In the genomic region with DNA sequence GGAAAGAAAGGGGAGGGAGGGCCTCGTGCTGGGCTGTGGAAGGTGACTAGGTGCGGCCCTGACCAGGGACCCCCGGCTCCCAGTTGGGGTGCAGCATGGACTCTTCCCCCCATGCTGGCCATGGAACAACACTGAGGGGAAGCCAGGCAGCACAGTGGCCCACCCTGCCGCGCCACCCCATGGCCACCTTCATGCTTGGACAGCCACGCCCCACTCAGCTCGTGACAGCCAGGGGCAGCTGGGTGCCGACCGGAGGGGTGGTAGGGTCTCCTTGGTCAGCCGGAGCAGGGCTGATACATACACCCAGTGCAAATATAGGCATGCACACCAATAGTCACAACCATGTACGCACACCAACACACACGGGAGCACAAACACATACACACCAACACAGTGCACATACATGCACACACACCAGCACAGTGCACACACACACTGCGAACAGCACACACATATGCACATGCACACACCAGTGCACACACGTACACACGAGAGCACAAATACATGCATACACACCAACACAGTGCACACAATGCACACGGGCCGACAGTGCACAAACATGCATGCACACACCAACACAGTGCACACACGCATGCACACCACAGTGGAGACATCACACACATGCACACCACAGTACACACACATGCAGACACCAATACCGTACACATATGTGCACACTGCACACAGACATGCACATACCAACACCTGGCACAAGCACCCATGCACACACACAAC, we compare ENCODE assay signal across 2 cellular contexts.
TF ChIP-seq lines count a peak whose summit lies in the region.

No MANE protein-coding gene starts in this region.

TF ChIP-seq in HEK293, 187 proteins besides CTCF, POLR2A, EP300 and RAD21 (continued from another document):
- no peak for TF ChIP-seq ZNF433 (tag by site-specific recombination; IDR thresholded peaks at IDR 0.05; ENCODE audit: low read depth)
- TF ChIP-seq, protein P1, sequence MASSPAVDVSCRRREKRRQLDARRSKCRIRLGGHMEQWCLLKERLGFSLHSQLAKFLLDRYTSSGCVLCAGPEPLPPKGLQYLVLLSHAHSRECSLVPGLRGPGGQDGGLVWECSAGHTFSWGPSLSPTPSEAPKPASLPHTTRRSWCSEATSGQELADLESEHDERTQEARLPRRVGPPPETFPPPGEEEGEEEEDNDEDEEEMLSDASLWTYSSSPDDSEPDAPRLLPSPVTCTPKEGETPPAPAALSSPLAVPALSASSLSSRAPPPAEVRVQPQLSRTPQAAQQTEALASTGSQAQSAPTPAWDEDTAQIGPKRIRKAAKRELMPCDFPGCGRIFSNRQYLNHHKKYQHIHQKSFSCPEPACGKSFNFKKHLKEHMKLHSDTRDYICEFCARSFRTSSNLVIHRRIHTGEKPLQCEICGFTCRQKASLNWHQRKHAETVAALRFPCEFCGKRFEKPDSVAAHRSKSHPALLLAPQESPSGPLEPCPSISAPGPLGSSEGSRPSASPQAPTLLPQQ (tag by site-specific recombination; IDR thresholded peaks at IDR 0.05): no peak

TF ChIP-seq in WTC11, 78 proteins besides CTCF, POLR2A, EP300 and RAD21 (continued from another document):
- TF ChIP-seq, protein P2, sequence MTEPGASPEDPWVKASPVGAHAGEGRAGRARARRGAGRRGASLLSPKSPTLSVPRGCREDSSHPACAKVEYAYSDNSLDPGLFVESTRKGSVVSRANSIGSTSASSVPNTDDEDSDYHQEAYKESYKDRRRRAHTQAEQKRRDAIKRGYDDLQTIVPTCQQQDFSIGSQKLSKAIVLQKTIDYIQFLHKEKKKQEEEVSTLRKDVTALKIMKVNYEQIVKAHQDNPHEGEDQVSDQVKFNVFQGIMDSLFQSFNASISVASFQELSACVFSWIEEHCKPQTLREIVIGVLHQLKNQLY (CRISPR knock-in tag; IDR thresholded peaks at IDR 0.05): no peak
- TF ChIP-seq SMAD4 (CRISPR knock-in tag; IDR thresholded peaks at IDR 0.05) (no peak), TEAD1 (CRISPR knock-in tag; IDR thresholded peaks at IDR 0.05) (no peak), ETV6 (CRISPR knock-in tag; IDR thresholded peaks at IDR 0.05) (no peak), SP1 (CRISPR knock-in tag; conservative IDR thresholded peaks at IDR 0.05) (no peak)
- TF ChIP-seq, protein P3, sequence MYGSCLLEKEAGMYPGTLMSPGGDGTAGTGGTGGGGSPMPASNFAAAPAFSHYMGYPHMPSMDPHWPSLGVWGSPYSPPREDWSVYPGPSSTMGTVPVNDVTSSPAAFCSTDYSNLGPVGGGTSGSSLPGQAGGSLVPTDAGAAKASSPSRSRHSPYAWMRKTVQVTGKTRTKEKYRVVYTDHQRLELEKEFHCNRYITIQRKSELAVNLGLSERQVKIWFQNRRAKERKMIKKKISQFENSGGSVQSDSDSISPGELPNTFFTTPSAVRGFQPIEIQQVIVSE (CRISPR knock-in tag; IDR thresholded peaks at IDR 0.05; ENCODE audit: borderline replicate concordance): no peak
- TF ChIP-seq, protein P4, sequence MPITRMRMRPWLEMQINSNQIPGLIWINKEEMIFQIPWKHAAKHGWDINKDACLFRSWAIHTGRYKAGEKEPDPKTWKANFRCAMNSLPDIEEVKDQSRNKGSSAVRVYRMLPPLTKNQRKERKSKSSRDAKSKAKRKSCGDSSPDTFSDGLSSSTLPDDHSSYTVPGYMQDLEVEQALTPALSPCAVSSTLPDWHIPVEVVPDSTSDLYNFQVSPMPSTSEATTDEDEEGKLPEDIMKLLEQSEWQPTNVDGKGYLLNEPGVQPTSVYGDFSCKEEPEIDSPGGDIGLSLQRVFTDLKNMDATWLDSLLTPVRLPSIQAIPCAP (CRISPR knock-in tag; IDR thresholded peaks at IDR 0.05): no peak
- TF ChIP-seq, protein P5, sequence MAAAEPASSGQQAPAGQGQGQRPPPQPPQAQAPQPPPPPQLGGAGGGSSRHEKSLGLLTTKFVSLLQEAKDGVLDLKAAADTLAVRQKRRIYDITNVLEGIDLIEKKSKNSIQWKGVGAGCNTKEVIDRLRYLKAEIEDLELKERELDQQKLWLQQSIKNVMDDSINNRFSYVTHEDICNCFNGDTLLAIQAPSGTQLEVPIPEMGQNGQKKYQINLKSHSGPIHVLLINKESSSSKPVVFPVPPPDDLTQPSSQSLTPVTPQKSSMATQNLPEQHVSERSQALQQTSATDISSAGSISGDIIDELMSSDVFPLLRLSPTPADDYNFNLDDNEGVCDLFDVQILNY (CRISPR knock-in tag; IDR thresholded peaks at IDR 0.05): no peak
TF ChIP-seq in WTC11: peak in this region for 0.
